1 cellular context compared by ENCODE assay signal in genomic region chr1:151831605-151832004, GRCh38.
TF ChIP-seq lines count a peak whose summit lies in the region.

Gene RORC (minus strand): TSS chr1:151831802. CDS start chr1:151831764, 38 bp downstream.

TF ChIP-seq in HEK293, 187 proteins besides CTCF, POLR2A, EP300 and RAD21 (continued from another document):
- TF ChIP-seq, protein P1, sequence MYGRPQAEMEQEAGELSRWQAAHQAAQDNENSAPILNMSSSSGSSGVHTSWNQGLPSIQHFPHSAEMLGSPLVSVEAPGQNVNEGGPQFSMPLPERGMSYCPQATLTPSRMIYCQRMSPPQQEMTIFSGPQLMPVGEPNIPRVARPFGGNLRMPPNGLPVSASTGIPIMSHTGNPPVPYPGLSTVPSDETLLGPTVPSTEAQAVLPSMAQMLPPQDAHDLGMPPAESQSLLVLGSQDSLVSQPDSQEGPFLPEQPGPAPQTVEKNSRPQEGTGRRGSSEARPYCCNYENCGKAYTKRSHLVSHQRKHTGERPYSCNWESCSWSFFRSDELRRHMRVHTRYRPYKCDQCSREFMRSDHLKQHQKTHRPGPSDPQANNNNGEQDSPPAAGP (tag by site-specific recombination; IDR thresholded peaks at IDR 0.05): 0 out of 2 replicates have a peak, but pooled peaks have one; percentile 17
- TF ChIP-seq ZSCAN4 (tag by site-specific recombination; IDR thresholded peaks at IDR 0.05) (no peak), ZBTB17 (tag by site-specific recombination; IDR thresholded peaks at IDR 0.05) (peak; percentile 78; the same call in 1 of the 2 replicates), ZNF23 (tag by site-specific recombination; IDR thresholded peaks at IDR 0.05; ENCODE audit: borderline replicate concordance) (no peak), ZFP69B (tag by site-specific recombination; IDR thresholded peaks at IDR 0.05) (no peak), HOXD13 (CRISPR knock-in tag; IDR thresholded peaks at IDR 0.05; ENCODE audit: borderline replicate concordance) (no peak), ZNF473 (tag by site-specific recombination; IDR thresholded peaks at IDR 0.05) (no peak), ZNF24 (tag by site-specific recombination; IDR thresholded peaks at IDR 0.05) (no peak), ZNF600 (tag by site-specific recombination; IDR thresholded peaks at IDR 0.05) (no peak), BCL11A (tag by site-specific recombination; IDR thresholded peaks at IDR 0.05; ENCODE audit: low read depth) (no peak), ZNF585B (tag by site-specific recombination; IDR thresholded peaks at IDR 0.05) (no peak), ZIC2 (tag by site-specific recombination; IDR thresholded peaks at IDR 0.05) (peak; percentile 22; the same call in 1 of the 2 replicates), ZNF292 (tag by site-specific recombination; IDR thresholded peaks at IDR 0.05; ENCODE audit: borderline replicate concordance, low read depth) (no peak), TCF7L2 (IDR thresholded peaks at IDR 0.05; ENCODE audit: borderline replicate concordance, low read depth, low read length) (no peak), GLIS2 (tag by site-specific recombination; IDR thresholded peaks at IDR 0.05) (0 out of 2 replicates have a peak, but pooled peaks have one; percentile 17), GLIS1 (tag by site-specific recombination; IDR thresholded peaks at IDR 0.05) (peak; percentile 79), ZSCAN23 (tag by site-specific recombination; IDR thresholded peaks at IDR 0.05) (no peak), AEBP2 (tag by site-specific recombination; IDR thresholded peaks at IDR 0.05; ENCODE audit: borderline replicate concordance) (no peak), SP3 (tag by site-specific recombination; IDR thresholded peaks at IDR 0.05) (0 out of 2 replicates have a peak, but pooled peaks have one; percentile 10), ZXDB (tag by site-specific recombination; IDR thresholded peaks at IDR 0.05) (no peak), ZFP37 (tag by site-specific recombination; IDR thresholded peaks at IDR 0.05) (no peak)
TF ChIP-seq in HEK293: peak in this region for 7.
